ENCODE assay signal across 19 cellular contexts in the genomic region with DNA sequence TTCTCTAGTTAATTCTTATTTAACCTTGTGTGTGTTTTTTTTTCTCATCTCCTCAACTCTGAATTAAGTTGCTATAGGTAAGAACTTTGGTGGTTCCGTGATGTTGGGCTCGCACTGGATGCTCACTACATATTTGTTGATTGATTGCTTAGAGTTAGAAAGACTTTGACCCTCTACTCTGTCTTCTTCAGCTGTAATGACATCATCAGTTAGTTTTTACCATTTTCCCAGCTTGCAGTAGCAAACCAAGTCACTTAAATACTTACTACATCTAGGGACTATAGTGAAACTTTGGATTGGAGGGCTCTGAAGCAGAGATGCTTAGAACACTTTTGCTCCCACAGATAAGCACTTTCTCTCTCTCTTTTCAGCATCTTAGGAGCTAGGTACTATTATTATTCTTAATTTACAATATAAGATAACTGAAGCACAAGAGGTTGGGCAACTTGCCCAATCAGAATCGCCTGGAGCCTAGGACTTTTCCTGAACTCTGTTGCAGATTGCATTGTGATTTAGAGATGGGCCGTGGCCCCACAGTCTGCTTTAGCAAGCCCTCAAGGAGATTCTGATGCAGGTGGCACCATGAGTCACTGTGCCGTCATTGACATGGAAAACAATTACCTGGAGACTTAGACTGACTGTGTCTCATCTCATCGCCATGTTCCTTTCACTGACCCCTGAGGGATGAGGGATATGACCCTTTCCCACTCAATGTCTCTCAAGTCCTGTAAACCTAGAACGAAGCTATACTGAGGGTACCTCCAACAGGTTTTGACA.
"Had no signal": no experiment of that assay in that cellular context is flagged by ENCODE, and none has a peak within 500 bp of the region (broad histone marks: within the 10 kb centered on the region; RNA-seq: fewer than 3 reads in every experiment).

No MANE protein-coding gene starts in this region.

- DNase-seq: activated CD4-positive, alpha-beta T cell treated with anti-CD3 and anti-CD28 coated beads for 36 hours; activated CD4-positive, alpha-beta T cell treated with anti-CD3 and anti-CD28 coated beads, Interleukin-2, amount 50 U/mL, for 48 hours; activated naive CD8-positive, alpha-beta T cell treated with anti-CD3 and anti-CD28 coated beads for 36 hours; activated T-cell treated with anti-CD3 and anti-CD28 coated beads for 4 hours; amniotic stem cell; dorsolateral prefrontal cortex; foreskin melanocyte; glutamatergic neuron; hippocampal formation; islet precursor cell; left lung; occipital lobe; posterior cingulate gyrus; stimulated activated CD4-positive, alpha-beta T cell treated with anti-CD3 and anti-CD28 coated beads, Interleukin-12 subunit alpha, Interleukin-12 subunit beta, amount 100 ng/mL, for 4 hours; stimulated activated CD4-positive, alpha-beta T cell treated with anti-CD3 and anti-CD28 coated beads, Interleukin-1b, Interleukin-23, amount 100 ng/mL, for 48 hours; stimulated activated CD8-positive, alpha-beta memory T cell treated with anti-CD3 and anti-CD28 coated beads, Interleukin-4, amount 100 ng/mL, for 48 hours; stimulated activated naive CD4-positive, alpha-beta T cell; T-cell; T-helper 9 cell had no signal

- H3K36me3 ChIP-seq: left lung had no signal

- H3K4me3 ChIP-seq: dorsolateral prefrontal cortex, left lung had no signal

- H3K27me3 ChIP-seq: dorsolateral prefrontal cortex, left lung had no signal

- ATAC-seq: activated CD4-positive, alpha-beta T cell treated with anti-CD3 and anti-CD28 coated beads for 36 hours; T-cell had no signal

- H3K9me3 ChIP-seq: left lung had no signal

- H3K27ac ChIP-seq: dorsolateral prefrontal cortex, left lung had no signal
